ENCODE assay signal across 17 cellular contexts in the genomic region with DNA sequence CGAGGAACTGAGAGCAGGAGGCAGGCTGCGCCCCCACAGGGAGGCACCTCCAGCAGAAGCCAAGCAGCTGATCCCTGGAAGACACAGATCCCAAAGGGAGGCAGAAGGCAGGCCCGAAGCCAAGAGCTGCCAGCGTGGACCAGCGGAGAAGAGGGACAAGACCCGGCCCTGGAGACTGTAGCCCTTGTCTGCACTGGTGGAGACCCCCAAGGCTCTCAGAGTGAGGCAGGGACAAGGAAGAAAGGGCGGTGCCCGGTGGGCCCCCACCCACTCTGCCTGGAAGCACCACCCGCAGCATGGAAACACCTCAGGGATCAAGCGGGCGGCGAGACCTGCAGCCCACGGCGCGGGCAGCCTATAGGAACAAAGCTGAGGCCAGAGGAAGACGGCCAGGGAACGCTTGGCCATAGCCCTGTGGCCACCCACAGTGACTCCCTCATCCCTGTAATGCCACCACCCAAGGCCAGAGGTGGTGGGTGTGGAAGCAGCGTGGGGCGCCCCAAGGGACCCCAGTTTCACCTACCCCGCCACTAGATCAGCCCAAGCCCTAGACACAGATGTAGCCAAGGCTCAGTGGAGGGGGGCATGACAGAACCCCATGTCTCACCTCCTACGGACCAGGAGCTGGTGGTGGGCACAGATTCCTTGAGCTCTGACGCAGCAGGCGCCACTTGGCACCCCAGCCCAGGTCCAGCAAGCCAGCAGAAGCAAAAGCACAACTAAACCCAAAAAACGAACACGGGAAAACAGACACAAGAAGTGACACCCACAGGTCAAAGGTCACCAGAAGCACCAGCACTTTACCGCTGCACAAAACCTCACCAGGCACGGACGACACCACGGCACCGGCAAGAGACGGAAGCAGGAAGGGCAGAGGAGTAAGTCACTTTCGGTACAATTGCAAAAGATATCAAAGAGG. TPM values are rescaled to one million over a fixed set of nuclear protein-coding genes. Genes with fewer than 3 reads are reported as not detected.
DNase-seq lines count a peak whose midpoint lies in the region; ATAC-seq, FAIRE-seq and TF ChIP-seq lines count a peak whose summit lies in the region.
"Had no signal": no experiment of that assay in that cellular context is flagged by ENCODE, and none has a peak within 500 bp of the region (broad histone marks: within the 10 kb centered on the region; RNA-seq: fewer than 3 reads in every experiment).

No MANE protein-coding gene starts in this region.

- 0 out of 2 replicates have a peak overlapping the region, but pooled peaks have one; percentile 1 for H3K27ac ChIP-seq in HEK293 (ENCODE audit: extremely low read depth, low read depth, low read length)
- peak overlapping the region; percentile 27 to 43 for H3K27ac ChIP-seq in esophagus (ENCODE audit: low read depth in 2 of 2, low read length in 1 of 2)
- H3K27ac ChIP-seq in spleen = peak overlapping the region in 7 of 8 donors; percentile 0 to 98 (median 95)
- H3K27ac ChIP-seq: hepatocyte had no signal

- ATAC-seq in stimulated activated naive B cell treated with anti-CD40 and anti-IgM and Interleukin-4, amounts not matched to agents 10 μg/mL and 1 μg/mL and 100 μg/mL, for 72 hours (replicated peaks) = no peak
- ATAC-seq: left colon had no signal

- H3K4me1 ChIP-seq in HEK293 (ENCODE audit: control insufficient read depth, insufficient read depth, low read length) (0 out of 2 replicates have a peak, but pooled peaks cover 2% of the 10 kb centered on the region), esophagus (ENCODE audit: control insufficient read depth in 2 of 2, insufficient read depth in 2 of 2, low read length in 1 of 2) (peaks cover 26 to 33% of the 10 kb centered on the region in 2 donors), spleen (peaks cover 36 to 97% (median 81%) of the 10 kb centered on the region in 6 donors)

- no peak for FAIRE-seq in RCC 7860 (lab: Jason Lieb, UNC)
- FAIRE-seq: HTR-8/SVneo had no signal

- H3K9me3 ChIP-seq in HEK293 (ENCODE audit: control insufficient read depth, insufficient read depth, low read depth, low read length) (no peaks in the 10 kb centered on the region), esophagus (ENCODE audit: control insufficient read depth in 2 of 2, insufficient read depth in 1 of 2, low read depth in 1 of 2, low read length in 1 of 2) (no peaks in the 10 kb centered on the region), spleen (no peaks in the 10 kb centered on the region)
- H3K9me3 ChIP-seq: Caco-2, SK-N-SH had no signal

- H3K27ac Mint-ChIP-seq in stimulated activated naive B cell treated with anti-CD40 and anti-IgM and Interleukin-4, amounts not matched to agents 10 μg/mL and 1 μg/mL and 100 μg/mL, for 72 hours = no peak overlapping the region
- H3K27ac Mint-ChIP-seq: activated B cell treated with CpG ODN at 0.5 μM for 24 hours had no signal

- H3K4me1 Mint-ChIP-seq in stimulated activated naive B cell treated with anti-CD40 and anti-IgM and Interleukin-4, amounts not matched to agents 10 μg/mL and 1 μg/mL and 100 μg/mL, for 72 hours = peaks cover 46 to 83% of the 10 kb centered on the region in 2 donors

- H3K27me3 ChIP-seq in esophagus (ENCODE audit: control insufficient read depth in 1 of 2, insufficient read depth in 2 of 2, low read length in 2 of 2) = no peaks in the 10 kb centered on the region
- H3K27me3 ChIP-seq in spleen (replicated peaks in 1 of 7) = no peaks in the 10 kb centered on the region
- H3K27me3 ChIP-seq: hepatocyte had no signal

- CTCF ChIA-PET in HEK293 (lab: Yijun Ruan, JAX) = interaction anchor here (0.6 kb wide), 2 partner anchors 15 to 217 kb away, joined by 3 read pairs; no protein-coding TSS in a partner anchor

- TF ChIP-seq CTCF in HEK293 (tag by site-specific recombination; IDR thresholded peaks at IDR 0.05) (no peak), spleen (IDR thresholded peaks at IDR 0.05 in 8 of 11, conservative IDR thresholded peaks at IDR 0.05 in 3 of 11) (no peak)

- no peak for TF ChIP-seq POLR2A in spleen (IDR thresholded peaks at IDR 0.05)

- H3K36me3 Mint-ChIP-seq in stimulated activated naive B cell treated with anti-CD40 and anti-IgM and Interleukin-4, amounts not matched to agents 10 μg/mL and 1 μg/mL and 100 μg/mL, for 72 hours = peaks cover 32 to 50% of the 10 kb centered on the region in 2 donors

- H3K27me3 Mint-ChIP-seq in stimulated activated naive B cell treated with anti-CD40 and anti-IgM and Interleukin-4, amounts not matched to agents 10 μg/mL and 1 μg/mL and 100 μg/mL, for 72 hours = no peaks in the 10 kb centered on the region
- H3K27me3 Mint-ChIP-seq: activated B cell treated with CpG ODN at 0.5 μM for 24 hours; activated naive CD8-positive, alpha-beta T cell treated with anti-CD3 and anti-CD28 coated beads, Interleukin-2, amount 10 ng/mL, durations not matched to agents 7 days and 5 days had no signal

- DNase-seq in SIG-M5 treated with dmso at 0.1 percent for 504 hours (lab: John Stamatoyannopoulos, UW; ENCODE audit: unreplicated experiment) (peak; percentile 93), spleen (no peak), DMS153 (lab: John Stamatoyannopoulos, UW) (no peak), NCI-H2227 (lab: John Stamatoyannopoulos, UW; ENCODE audit: unreplicated experiment) (no peak), RCC 7860 (ENCODE audit: low spot score) (no peak)
- no peak for DNase-seq in stimulated activated naive B cell treated with anti-CD40 and anti-IgM and Interleukin-4, amounts not matched to agents 10 μg/mL and 1 μg/mL and 100 μg/mL, for 72 hours
- DNase-seq: activated B cell treated with CpG ODN at 0.5 μM for 24 hours; activated naive CD8-positive, alpha-beta T cell treated with anti-CD3 and anti-CD28 coated beads, Interleukin-2, amount 10 ng/mL, durations not matched to agents 7 days and 5 days; Caco-2; GDM1; left colon; SK-N-SH; stimulated activated CD4-positive, alpha-beta T cell treated with anti-CD3 and anti-CD28 coated beads, Interleukin-2, amount 100 ng/mL, for 48 hours had no signal

- peaks cover 6 to 45% of the 10 kb centered on the region in 2 experiments; a peak in 1 of 3 replicates for H3K36me3 ChIP-seq in HEK293 (ENCODE audit: control insufficient read depth in 2 of 2, insufficient read depth in 1 of 2, low read length in 2 of 2)
- peaks cover 4 to 19% of the 10 kb centered on the region in 2 donors for H3K36me3 ChIP-seq in esophagus (ENCODE audit: control insufficient read depth in 2 of 2, insufficient read depth in 2 of 2, low read length in 1 of 2)
- H3K36me3 ChIP-seq in spleen = peaks cover 0 to 43% (median 20%) of the 10 kb centered on the region in 6 donors

- no peak overlapping the region for H3K4me3 Mint-ChIP-seq in stimulated activated naive B cell treated with anti-CD40 and anti-IgM and Interleukin-4, amounts not matched to agents 10 μg/mL and 1 μg/mL and 100 μg/mL, for 72 hours
- H3K4me3 Mint-ChIP-seq: activated B cell treated with CpG ODN at 0.5 μM for 24 hours; activated naive CD8-positive, alpha-beta T cell treated with anti-CD3 and anti-CD28 coated beads, Interleukin-2, amount 10 ng/mL, durations not matched to agents 7 days and 5 days had no signal

- WGBS in esophagus, 2 donors = 85 to 89% methylated on average over 32 of the region's 32 CpGs
- WGBS in spleen, 5 donors = 66 to 89% (median 79%) methylated on average over 20 to 32 of the region's 32 CpGs

- POLR2A ChIA-PET in HEK293 (lab: Yijun Ruan, JAX) = interaction anchor here (0.5 to 1.2 kb wide), 4 partner anchors 9 to 102 kb away, joined by 3 to 6 read pairs (median 4); partner anchors contain the start of genes CENPX, LRRC45 and PCYT2

- intact Hi-C loops in spleen (cut with DNase I; ENCODE audit: low total_unique reads) = no loop called here

- H3K4me3 ChIP-seq in HEK293 (ENCODE audit: low read depth, low read length) = no peak overlapping the region
- no peak overlapping the region for H3K4me3 ChIP-seq in esophagus (ENCODE audit: low read depth in 1 of 2, low read length in 2 of 2)
- H3K4me3 ChIP-seq in spleen = peak overlapping the region in 1 of 8 donors; percentile 21
- H3K4me3 ChIP-seq: hepatocyte had no signal

- H3K9me3 Mint-ChIP-seq in stimulated activated naive B cell treated with anti-CD40 and anti-IgM and Interleukin-4, amounts not matched to agents 10 μg/mL and 1 μg/mL and 100 μg/mL, for 72 hours = no peaks in the 10 kb centered on the region
- H3K9me3 Mint-ChIP-seq: activated B cell treated with CpG ODN at 0.5 μM for 24 hours; activated naive CD8-positive, alpha-beta T cell treated with anti-CD3 and anti-CD28 coated beads, Interleukin-2, amount 10 ng/mL, durations not matched to agents 7 days and 5 days had no signal

TF ChIP-seq in HEK293, 187 proteins besides CTCF, POLR2A, EP300 and RAD21 (continues in another document):
- TF ChIP-seq SP2 (tag by site-specific recombination; IDR thresholded peaks at IDR 0.05) (0 out of 2 replicates have a peak, but pooled peaks have one; percentile 8), ZNF354C (tag by site-specific recombination; IDR thresholded peaks at IDR 0.05; ENCODE audit: borderline replicate concordance, low read depth) (no peak), KLF10 (tag by site-specific recombination; IDR thresholded peaks at IDR 0.05) (no peak)
- TF ChIP-seq, protein P1, sequence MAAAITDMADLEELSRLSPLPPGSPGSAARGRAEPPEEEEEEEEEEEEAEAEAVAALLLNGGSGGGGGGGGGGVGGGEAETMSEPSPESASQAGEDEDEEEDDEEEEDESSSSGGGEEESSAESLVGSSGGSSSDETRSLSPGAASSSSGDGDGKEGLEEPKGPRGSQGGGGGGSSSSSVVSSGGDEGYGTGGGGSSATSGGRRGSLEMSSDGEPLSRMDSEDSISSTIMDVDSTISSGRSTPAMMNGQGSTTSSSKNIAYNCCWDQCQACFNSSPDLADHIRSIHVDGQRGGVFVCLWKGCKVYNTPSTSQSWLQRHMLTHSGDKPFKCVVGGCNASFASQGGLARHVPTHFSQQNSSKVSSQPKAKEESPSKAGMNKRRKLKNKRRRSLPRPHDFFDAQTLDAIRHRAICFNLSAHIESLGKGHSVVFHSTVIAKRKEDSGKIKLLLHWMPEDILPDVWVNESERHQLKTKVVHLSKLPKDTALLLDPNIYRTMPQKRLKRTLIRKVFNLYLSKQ (tag by site-specific recombination; IDR thresholded peaks at IDR 0.05; ENCODE audit: borderline replicate concordance) = no peak

RNA-seq across cellular contexts. Expression of gene SIRT7, which starts 2.9 kb away (rescaled TPM):
- polyA plus RNA-seq in esophagus (10 to 100 TPM; 64.9 to 84.0 TPM), spleen (10 to 100 TPM; 28.5 to 54.5 (median 54.2) TPM)
- 10 to 100 TPM; 34.5 to 53.1 (median 37.5) TPM for total RNA-seq in spleen

RNA-seq across cellular contexts. Expression of gene MAFG, which starts 6.7 kb away (rescaled TPM):
- polyA plus RNA-seq in esophagus (10 to 100 TPM; 10.3 to 11.9 TPM), spleen (10 to 100 TPM in 1 of 3 donors, 1 to 10 TPM in 2; 3.2 to 14.2 (median 3.7) TPM)
- total RNA-seq in spleen = 10 to 100 TPM; 22.3 to 41.4 (median 24.2) TPM

RNA-seq across cellular contexts. Expression of gene PCYT2, which starts 9.7 kb away (rescaled TPM):
- polyA plus RNA-seq in esophagus = 10 to 100 TPM; 23.1 to 46.5 TPM
- 10 to 100 TPM; 12.5 to 25.5 (median 14.6) TPM for total RNA-seq in spleen
- 10 to 100 TPM; 16.1 to 22.7 (median 19.4) TPM for polyA plus RNA-seq in spleen

RNA-seq across cellular contexts. Expression of gene PYCR1, which starts 16.2 kb away (rescaled TPM):
- 10 to 100 TPM in 1 of 2 donors, 1 to 10 TPM in 1; 6.5 to 18.1 TPM for polyA plus RNA-seq in esophagus
- 10 to 100 TPM in 1 of 7 donors, 1 to 10 TPM in 6; 3.4 to 10.8 (median 5.5) TPM for total RNA-seq in spleen
- 1 to 10 TPM; 1.7 to 6.4 (median 5.0) TPM for polyA plus RNA-seq in spleen

RNA-seq across cellular contexts. Expression of gene NPB, which starts 18.8 kb away (rescaled TPM):
- polyA plus RNA-seq in esophagus (under 1 TPM; 0.33 to 0.49 TPM), spleen (1 to 10 TPM; 2.2 to 4.8 (median 3.0) TPM)
- total RNA-seq in spleen = 1 to 10 TPM in 3 of 7 donors, under 1 TPM in 3, not detected in 1; 0.23 to 2.9 (median 0.74) TPM

Comparison
In these comparisons a context has a peak if more than half of its experiments do, and no peak if none do; other contexts are left out.
1. H3K27ac ChIP-seq: peak in every context shown above with its lines; median percentile 95 in spleen; 35 in esophagus; 1 in HEK293.